Comparison of ENCODE assay signal across 2 cellular contexts in the genomic region with DNA sequence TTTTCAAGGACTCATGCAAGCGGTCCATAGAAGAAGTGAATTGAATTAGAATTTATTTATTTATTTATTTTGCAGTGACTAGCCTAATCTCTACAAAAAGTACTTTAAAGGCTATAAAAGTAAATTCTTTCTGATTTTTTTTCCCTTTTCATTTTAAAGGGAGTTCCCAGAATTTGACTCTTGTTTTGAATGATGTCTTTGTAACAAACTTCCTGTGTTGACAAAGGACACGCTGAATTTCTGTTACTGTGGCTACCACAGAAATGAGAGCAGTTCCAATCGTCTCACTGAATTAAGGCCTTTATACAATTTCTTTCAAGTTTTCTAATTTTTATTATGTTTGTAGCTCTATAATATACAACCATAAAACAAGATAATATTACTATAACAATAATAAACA.
TF ChIP-seq lines count a peak whose summit lies in the region.

No MANE protein-coding gene starts in this region.

TF ChIP-seq in SK-N-SH, 30 proteins besides CTCF, POLR2A, EP300 and RAD21 (continued from another document):
- TF ChIP-seq, protein P1, sequence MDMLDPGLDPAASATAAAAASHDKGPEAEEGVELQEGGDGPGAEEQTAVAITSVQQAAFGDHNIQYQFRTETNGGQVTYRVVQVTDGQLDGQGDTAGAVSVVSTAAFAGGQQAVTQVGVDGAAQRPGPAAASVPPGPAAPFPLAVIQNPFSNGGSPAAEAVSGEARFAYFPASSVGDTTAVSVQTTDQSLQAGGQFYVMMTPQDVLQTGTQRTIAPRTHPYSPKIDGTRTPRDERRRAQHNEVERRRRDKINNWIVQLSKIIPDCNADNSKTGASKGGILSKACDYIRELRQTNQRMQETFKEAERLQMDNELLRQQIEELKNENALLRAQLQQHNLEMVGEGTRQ (IDR thresholded peaks at IDR 0.05; ENCODE audit: borderline replicate concordance, low read depth, low read length) = no peak
- TF ChIP-seq MXI1 (IDR thresholded peaks at IDR 0.05; ENCODE audit: low read depth, low read length) (no peak), RCOR1 (IDR thresholded peaks at IDR 0.05; ENCODE audit: low read length) (no peak), GATA2 (CRISPR knock-in tag; IDR thresholded peaks at IDR 0.05) (no peak), TEAD4 (IDR thresholded peaks at IDR 0.05; ENCODE audit: borderline replicate concordance, insufficient read depth) (no peak), RXRA (IDR thresholded peaks at IDR 0.05; ENCODE audit: borderline replicate concordance, low read depth) (no peak), MEF2A (IDR thresholded peaks at IDR 0.05; ENCODE audit: borderline replicate concordance, low read depth) (no peak), POLR2AphosphoS5 (IDR thresholded peaks at IDR 0.05; ENCODE audit: low read depth, low read length) (no peak), FOXJ3 (CRISPR knock-in tag; IDR thresholded peaks at IDR 0.05) (no peak), CHD2 (IDR thresholded peaks at IDR 0.05; ENCODE audit: low read length, partially characterized antibody) (no peak)
- TF ChIP-seq, protein P2, sequence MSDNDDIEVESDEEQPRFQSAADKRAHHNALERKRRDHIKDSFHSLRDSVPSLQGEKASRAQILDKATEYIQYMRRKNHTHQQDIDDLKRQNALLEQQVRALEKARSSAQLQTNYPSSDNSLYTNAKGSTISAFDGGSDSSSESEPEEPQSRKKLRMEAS (IDR thresholded peaks at IDR 0.05; ENCODE audit: low read depth) = no peak
- TF ChIP-seq, protein P3, sequence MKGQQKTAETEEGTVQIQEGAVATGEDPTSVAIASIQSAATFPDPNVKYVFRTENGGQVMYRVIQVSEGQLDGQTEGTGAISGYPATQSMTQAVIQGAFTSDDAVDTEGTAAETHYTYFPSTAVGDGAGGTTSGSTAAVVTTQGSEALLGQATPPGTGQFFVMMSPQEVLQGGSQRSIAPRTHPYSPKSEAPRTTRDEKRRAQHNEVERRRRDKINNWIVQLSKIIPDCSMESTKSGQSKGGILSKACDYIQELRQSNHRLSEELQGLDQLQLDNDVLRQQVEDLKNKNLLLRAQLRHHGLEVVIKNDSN (IDR thresholded peaks at IDR 0.05; ENCODE audit: borderline replicate concordance, low read depth) = no peak

TF ChIP-seq in SK-N-SH treated with all-trans-retinoic acid at 6 μM for 48 hours, 23 proteins besides CTCF, POLR2A, EP300 and RAD21 (continued from another document):
- TF ChIP-seq, protein P4, sequence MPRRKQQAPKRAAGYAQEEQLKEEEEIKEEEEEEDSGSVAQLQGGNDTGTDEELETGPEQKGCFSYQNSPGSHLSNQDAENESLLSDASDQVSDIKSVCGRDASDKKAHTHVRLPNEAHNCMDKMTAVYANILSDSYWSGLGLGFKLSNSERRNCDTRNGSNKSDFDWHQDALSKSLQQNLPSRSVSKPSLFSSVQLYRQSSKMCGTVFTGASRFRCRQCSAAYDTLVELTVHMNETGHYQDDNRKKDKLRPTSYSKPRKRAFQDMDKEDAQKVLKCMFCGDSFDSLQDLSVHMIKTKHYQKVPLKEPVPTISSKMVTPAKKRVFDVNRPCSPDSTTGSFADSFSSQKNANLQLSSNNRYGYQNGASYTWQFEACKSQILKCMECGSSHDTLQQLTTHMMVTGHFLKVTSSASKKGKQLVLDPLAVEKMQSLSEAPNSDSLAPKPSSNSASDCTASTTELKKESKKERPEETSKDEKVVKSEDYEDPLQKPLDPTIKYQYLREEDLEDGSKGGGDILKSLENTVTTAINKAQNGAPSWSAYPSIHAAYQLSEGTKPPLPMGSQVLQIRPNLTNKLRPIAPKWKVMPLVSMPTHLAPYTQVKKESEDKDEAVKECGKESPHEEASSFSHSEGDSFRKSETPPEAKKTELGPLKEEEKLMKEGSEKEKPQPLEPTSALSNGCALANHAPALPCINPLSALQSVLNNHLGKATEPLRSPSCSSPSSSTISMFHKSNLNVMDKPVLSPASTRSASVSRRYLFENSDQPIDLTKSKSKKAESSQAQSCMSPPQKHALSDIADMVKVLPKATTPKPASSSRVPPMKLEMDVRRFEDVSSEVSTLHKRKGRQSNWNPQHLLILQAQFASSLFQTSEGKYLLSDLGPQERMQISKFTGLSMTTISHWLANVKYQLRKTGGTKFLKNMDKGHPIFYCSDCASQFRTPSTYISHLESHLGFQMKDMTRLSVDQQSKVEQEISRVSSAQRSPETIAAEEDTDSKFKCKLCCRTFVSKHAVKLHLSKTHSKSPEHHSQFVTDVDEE (CRISPR knock-in tag; IDR thresholded peaks at IDR 0.05) = no peak
